ENCODE assay signal across 8 cellular contexts in the genomic region with DNA sequence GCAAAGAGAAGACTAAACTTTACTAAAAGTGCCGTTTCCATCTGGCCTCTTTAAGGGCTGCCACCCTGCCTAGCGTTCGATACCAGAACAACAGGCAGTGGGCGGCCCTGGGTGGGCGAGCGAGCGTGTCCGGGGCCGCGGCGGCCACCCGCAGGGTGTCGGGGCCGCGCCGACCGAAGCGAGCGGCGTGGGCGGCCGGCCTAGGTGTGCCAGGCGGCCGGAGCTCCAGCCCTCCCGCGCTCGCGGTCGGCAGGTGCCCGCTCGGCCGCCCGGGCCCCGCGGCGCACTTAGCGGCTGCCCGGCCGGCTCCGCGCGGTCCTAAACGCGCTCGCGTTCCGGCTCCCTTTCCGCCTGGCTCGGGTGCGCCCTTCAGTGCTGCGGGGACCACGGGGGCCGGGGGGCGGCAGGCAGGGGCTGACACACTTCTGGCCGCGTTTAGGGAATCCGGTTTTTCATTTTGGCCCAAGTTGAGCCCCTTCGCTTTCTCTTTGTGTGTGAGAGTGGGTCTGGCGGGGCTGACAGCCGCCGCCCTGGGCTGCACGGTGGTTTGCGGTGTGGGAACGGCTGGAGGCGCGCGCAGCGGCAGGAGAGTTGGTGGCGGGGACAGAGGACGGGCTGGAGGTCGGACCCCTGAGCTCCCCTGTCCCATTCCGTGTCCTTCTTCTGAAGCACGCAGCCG. TPM values are rescaled to one million over a fixed set of nuclear protein-coding genes. Genes with fewer than 3 reads are reported as not detected.
DNase-seq lines count a peak whose midpoint lies in the region; ATAC-seq, FAIRE-seq and TF ChIP-seq lines count a peak whose summit lies in the region.

No MANE protein-coding gene starts in this region.

- peaks cover 77 to 96% (median 83%) of the 10 kb centered on the region in 3 donors for H3K27me3 Mint-ChIP-seq in CD14-positive monocyte (ENCODE audit: low read depth in 3 of 3)
- peaks cover 44% of the 10 kb centered on the region for H3K27me3 Mint-ChIP-seq in central memory CD8-positive, alpha-beta T cell
- H3K27me3 Mint-ChIP-seq in stimulated activated naive B cell treated with anti-CD40 and anti-IgM and Interleukin-4, amounts not matched to agents 10 μg/mL and 1 μg/mL and 100 μg/mL, for 72 hours, result peaks cover 50% of the 10 kb centered on the region in 2 donors

- FAIRE-seq in HepG2 (lab: Jason Lieb, UNC), result no peak

- no peak overlapping the region for H3K27ac Mint-ChIP-seq in CD14-positive monocyte
- peak overlapping the region; percentile 19 for H3K27ac Mint-ChIP-seq in central memory CD8-positive, alpha-beta T cell (ENCODE audit: low read depth)
- H3K27ac Mint-ChIP-seq in stimulated activated naive B cell treated with anti-CD40 and anti-IgM and Interleukin-4, amounts not matched to agents 10 μg/mL and 1 μg/mL and 100 μg/mL, for 72 hours, result peak overlapping the region; percentile 37

- no TSS peak for BruUV-seq in HepG2 (replicated peaks; lab: Mats Ljungman, UMichigan)

- no peak for TF ChIP-seq RAD21 in HepG2 (CRISPR knock-in tag; IDR thresholded peaks at IDR 0.05)

- peak overlapping the region; percentile 83 for H2AFZ ChIP-seq in SU-DHL-6 (ENCODE audit: low read depth, low read length, severe bottlenecking)
- H2AFZ ChIP-seq in HepG2 (ENCODE audit: low read length), result no peak overlapping the region

- no peak overlapping the region for H3K27ac ChIP-seq in SU-DHL-6 (ENCODE audit: low read depth, low read length)
- H3K27ac ChIP-seq in HepG2 (ENCODE audit: extremely low read length, insufficient read depth, low read length), result no peak overlapping the region

- no peak for TF ChIP-seq EP300 in HepG2 (IDR thresholded peaks at IDR 0.05; ENCODE audit: low read depth in 2 of 2, low read length in 2 of 2)
- no peak for TF ChIP-seq EP300 in HepG2 (CRISPR knock-in tag; IDR thresholded peaks at IDR 0.05; ENCODE audit: borderline replicate concordance)

- intact Hi-C loops in CD14-positive monocyte (cut with micrococcal nuclease), result no loop called here
- intact Hi-C loops in HepG2 (cut with micrococcal nuclease; ENCODE audit: unreplicated experiment), result loop anchor here (5.0 kb wide), 1 partner anchor 36 kb away; no protein-coding TSS in a partner anchor

- POLR2A ChIA-PET in HepG2 (lab: Yijun Ruan, JAX), result no interaction called here

- peaks cover 47% of the 10 kb centered on the region for H3K4me1 ChIP-seq in HepG2 (ENCODE audit: insufficient read depth, low read length)

- H3K9ac ChIP-seq in SU-DHL-6 (ENCODE audit: low read length) (peak overlapping the region; percentile 53), HepG2 (ENCODE audit: insufficient read depth, low read depth, low read length) (no peak overlapping the region)

- in situ Hi-C loops in HepG2 (cut with HindIII; ENCODE audit: extremely low pct_ligation_motif_present, low pct_unique_long_range_greater_than_20kb), result no loop called here

- CTCF ChIA-PET in HepG2 (lab: Yijun Ruan, JAX; ENCODE audit: low intra/inter-chr PET ratio, low total read pairs), result no interaction called here

- H3K36me3 ChIP-seq in SU-DHL-6 (ENCODE audit: low read length) (no peaks in the 10 kb centered on the region), HepG2 (replicated peaks in 1 of 2; ENCODE audit: control insufficient read depth in 1 of 2, insufficient read depth in 2 of 2, low read length in 2 of 2) (no peaks in the 10 kb centered on the region)

- H3K4me3 ChIP-seq in SU-DHL-6 (ENCODE audit: insufficient read depth, low read length, poor library complexity, severe bottlenecking) (peak overlapping the region; percentile 63), HepG2 (replicated peaks in 1 of 3; ENCODE audit: insufficient read depth in 1 of 3, low read depth in 2 of 3, low read length in 3 of 3) (peak overlapping the region; percentile 52 to 66 (median 55); a peak in 4 of 6 replicates)

- peak; percentile 34 for ATAC-seq in GM18907 (IDR thresholded peaks at IDR 0.05; ENCODE audit: unreplicated experiment)
- ATAC-seq in HG03520 (IDR thresholded peaks at IDR 0.05; ENCODE audit: unreplicated experiment), result peak; percentile 23
- ATAC-seq in central memory CD8-positive, alpha-beta T cell (replicated peaks; ENCODE audit: extremely low read depth, poor library complexity, severe bottlenecking), result peak; percentile 8
- peak; percentile 51 for ATAC-seq in HepG2
- peak; percentile 18 to 35 for ATAC-seq in stimulated activated naive B cell treated with anti-CD40 and anti-IgM and Interleukin-4, amounts not matched to agents 10 μg/mL and 1 μg/mL and 100 μg/mL, for 72 hours (replicated peaks)

- no peak for DNase-seq in CD14-positive monocyte (ENCODE audit: low spot score)
- DNase-seq in central memory CD8-positive, alpha-beta T cell (ENCODE audit: low spot score in 2 of 2), result no peak
- DNase-seq in HepG2 (ENCODE audit: low spot score), result no peak
- peak; percentile 20 for DNase-seq in stimulated activated naive B cell treated with anti-CD40 and anti-IgM and Interleukin-4, amounts not matched to agents 10 μg/mL and 1 μg/mL and 100 μg/mL, for 72 hours
- no peak for DNase-seq in AML-193 (lab: John Stamatoyannopoulos, UW)

- H3K9me3 ChIP-seq in SU-DHL-6 (ENCODE audit: insufficient read depth, low read length), result no peaks in the 10 kb centered on the region
- H3K9me3 ChIP-seq in HepG2 (ENCODE audit: low read length), result no peaks in the 10 kb centered on the region

- H3K9me3 Mint-ChIP-seq in CD14-positive monocyte, result peaks cover 0 to 29% (median 23%) of the 10 kb centered on the region in 7 donors
- no peaks in the 10 kb centered on the region for H3K9me3 Mint-ChIP-seq in central memory CD8-positive, alpha-beta T cell
- no peaks in the 10 kb centered on the region for H3K9me3 Mint-ChIP-seq in stimulated activated naive B cell treated with anti-CD40 and anti-IgM and Interleukin-4, amounts not matched to agents 10 μg/mL and 1 μg/mL and 100 μg/mL, for 72 hours

- H3K9me2 ChIP-seq in SU-DHL-6 (replicated peaks; ENCODE audit: insufficient read depth, low read length), result no peaks in the 10 kb centered on the region

- H3F3A ChIP-seq in SU-DHL-6 (ENCODE audit: insufficient read depth), result peaks cover 7% of the 10 kb centered on the region; the same call in 1 of the 2 replicates

- TF ChIP-seq CTCF in CD14-positive monocyte (IDR thresholded peaks at IDR 0.05) (no peak), SU-DHL-6 (IDR thresholded peaks at IDR 0.05; ENCODE audit: insufficient read depth, low read length, poor library complexity, severe bottlenecking) (no peak), HepG2 (CRISPR knock-in tag; IDR thresholded peaks at IDR 0.05) (no peak)

- H3K4me3 Mint-ChIP-seq in CD14-positive monocyte, result peak overlapping the region; percentile 70 to 98
- peak overlapping the region; percentile 93 for H3K4me3 Mint-ChIP-seq in central memory CD8-positive, alpha-beta T cell
- H3K4me3 Mint-ChIP-seq in stimulated activated naive B cell treated with anti-CD40 and anti-IgM and Interleukin-4, amounts not matched to agents 10 μg/mL and 1 μg/mL and 100 μg/mL, for 72 hours, result peak overlapping the region; percentile 85 to 86

- H3K4me2 ChIP-seq in SU-DHL-6 (ENCODE audit: low read depth, low read length, poor library complexity, severe bottlenecking), result peak overlapping the region; percentile 64
- peak overlapping the region; percentile 78 for H3K4me2 ChIP-seq in HepG2 (ENCODE audit: low read depth, low read length)

- H3K36me3 Mint-ChIP-seq in CD14-positive monocyte, result peaks cover 9 to 12% of the 10 kb centered on the region in 2 donors
- H3K36me3 Mint-ChIP-seq in central memory CD8-positive, alpha-beta T cell (ENCODE audit: insufficient read depth), result peaks cover 17% of the 10 kb centered on the region
- H3K36me3 Mint-ChIP-seq in stimulated activated naive B cell treated with anti-CD40 and anti-IgM and Interleukin-4, amounts not matched to agents 10 μg/mL and 1 μg/mL and 100 μg/mL, for 72 hours, result no peaks in the 10 kb centered on the region

- no peak for TF ChIP-seq POLR2A in HepG2 (IDR thresholded peaks at IDR 0.05; ENCODE audit: insufficient read depth in 1 of 2, low read depth in 2 of 2, low read length in 2 of 2)

- no peaks in the 10 kb centered on the region for H3K79me2 ChIP-seq in SU-DHL-6 (ENCODE audit: insufficient read depth, low read length)
- H3K79me2 ChIP-seq in HepG2 (ENCODE audit: insufficient read depth, low read length), result no peaks in the 10 kb centered on the region

- 0% methylated on average over 7 of the region's 74 CpGs for WGBS in HepG2 (ENCODE audit: low lambda C conversion rate)

- H3K27me3 ChIP-seq in SU-DHL-6 (ENCODE audit: low read length), result no peaks in the 10 kb centered on the region; the same call in 1 of the 2 replicates
- peaks cover 15 to 77% of the 10 kb centered on the region in 2 experiments; a peak in 4 of 5 replicates for H3K27me3 ChIP-seq in HepG2 (ENCODE audit: control insufficient read depth in 1 of 2, insufficient read depth in 2 of 2, low read length in 2 of 2)

- H3K4me1 Mint-ChIP-seq in CD14-positive monocyte, result peaks cover 46% of the 10 kb centered on the region
- H3K4me1 Mint-ChIP-seq in central memory CD8-positive, alpha-beta T cell, result peaks cover 44% of the 10 kb centered on the region
- H3K4me1 Mint-ChIP-seq in stimulated activated naive B cell treated with anti-CD40 and anti-IgM and Interleukin-4, amounts not matched to agents 10 μg/mL and 1 μg/mL and 100 μg/mL, for 72 hours, result peaks cover 32 to 50% of the 10 kb centered on the region in 2 donors

- H4K20me1 ChIP-seq in SU-DHL-6 (ENCODE audit: low read depth, low read length) (no peaks in the 10 kb centered on the region), HepG2 (ENCODE audit: insufficient read depth, low read length) (no peaks in the 10 kb centered on the region)

RNA-seq across cellular contexts. Expression of a gene that starts 2.9 kb away (rescaled TPM):
- under 1 TPM; 0.03 to 0.16 TPM for polyA plus RNA-seq in CD14-positive monocyte
- not detected in 2 replicates for total RNA-seq in HepG2 (2016; rRNA removed; fragmentation: Illumina TruSeq; extraction: Trizol)
- not detected in 2 replicates for total RNA-seq in HepG2 (2016; cell fraction: cytosol; rRNA removed; fragmentation: Illumina TruSeq; extraction: Trizol; ENCODE audit: low read depth)
- total RNA-seq in HepG2 (2016; cell fraction: insoluble cytoplasmic fraction; rRNA removed; fragmentation: Illumina TruSeq; extraction: Trizol), result not detected in 2 replicates
- not detected in 2 replicates for total RNA-seq in HepG2 (2016; cell fraction: membrane; rRNA removed; fragmentation: Illumina TruSeq; extraction: Trizol)
- total RNA-seq in HepG2 (2016; cell fraction: nucleus; rRNA removed; fragmentation: Illumina TruSeq; extraction: Trizol), result not detected in 2 replicates
- polyA plus RNA-seq in HepG2 (2011; rRNA removed), result not detected in 2 replicates
- not detected in 2 replicates for polyA plus RNA-seq in HepG2 (2011; cell fraction: cytosol; rRNA removed)
- not detected in 2 replicates for polyA plus RNA-seq in HepG2 (2011; cell fraction: nucleus; rRNA removed)
- not detected in 2 replicates for polyA plus RNA-seq in HepG2 (2012)
- polyA plus RNA-seq in HepG2 (2016; cell fraction: cytosol; fragmentation: Illumina TruSeq; extraction: Trizol; ENCODE audit: low read depth), result not detected in 2 replicates
- polyA plus RNA-seq in HepG2 (2016; cell fraction: insoluble cytoplasmic fraction; fragmentation: Illumina TruSeq; extraction: Trizol; ENCODE audit: low read depth), result not detected in 2 replicates
- not detected in 2 replicates for polyA plus RNA-seq in HepG2 (2016; cell fraction: membrane; fragmentation: Illumina TruSeq; extraction: Trizol; ENCODE audit: low read depth)
- not detected in 2 replicates for polyA plus RNA-seq in HepG2 (2016; cell fraction: nucleus; fragmentation: Illumina TruSeq; extraction: Trizol; ENCODE audit: insufficient read depth, low read depth)
- not detected in 2 replicates for polyA minus RNA-seq in HepG2 (2011; rRNA and poly(A)+ RNA removed; ENCODE audit: low replicate concordance)
- polyA minus RNA-seq in HepG2 (2011; cell fraction: cytosol; rRNA and poly(A)+ RNA removed), result not detected in 2 replicates
- polyA minus RNA-seq in HepG2 (2011; cell fraction: nucleus; rRNA and poly(A)+ RNA removed), result not detected in 2 replicates

Comparison
In these comparisons a context has a peak if more than half of its experiments do, and no peak if none do; other contexts are left out.
1. H3K27ac Mint-ChIP-seq: peak in central memory CD8-positive, alpha-beta T cell (single experiment) and stimulated activated naive B cell treated with anti-CD40 and anti-IgM and Interleukin-4, amounts not matched to agents 10 μg/mL and 1 μg/mL and 100 μg/mL, for 72 hours (single experiment); none in CD14-positive monocyte (0 of 7).
2. Peak in every context shown above with its lines, with median percentiles within 50 percentile points of each other: H3K4me3 Mint-ChIP-seq and ATAC-seq.